8 cellular contexts compared by ENCODE assay signal in the genomic region with DNA sequence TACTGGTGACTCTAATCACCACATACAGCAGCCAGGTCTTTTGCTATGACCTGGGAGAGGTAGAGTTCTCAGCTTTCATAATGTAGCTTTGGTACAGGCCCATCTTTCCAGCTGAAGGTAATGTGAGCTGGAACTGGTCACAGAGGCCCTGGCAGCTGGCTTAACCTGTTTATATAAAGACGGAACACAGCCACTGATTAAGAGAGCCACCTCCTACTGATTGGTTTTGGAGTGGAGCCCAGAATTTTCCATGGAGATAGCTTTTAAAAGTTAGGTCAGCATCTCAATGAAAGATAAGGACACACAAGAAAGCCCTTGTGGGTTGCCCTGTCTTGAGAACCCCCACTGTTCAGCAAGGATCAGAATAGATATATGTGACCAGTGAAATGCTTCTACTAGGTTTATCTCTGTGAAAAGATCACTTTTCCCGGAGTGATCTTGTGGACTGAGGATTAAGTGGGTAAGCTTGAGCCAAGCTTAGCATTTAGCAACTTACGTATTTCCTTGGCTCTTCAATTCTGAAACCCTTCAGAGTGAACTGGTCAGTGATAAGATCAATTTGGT.
DNase-seq lines count a peak whose midpoint lies in the region; ATAC-seq, FAIRE-seq and TF ChIP-seq lines count a peak whose summit lies in the region.

No MANE protein-coding gene starts in this region.

- no peaks in the 10 kb centered on the region for H3K36me3 Mint-ChIP-seq in effector memory CD8-positive, alpha-beta T cell (ENCODE audit: insufficient read depth)

- no peak for TF ChIP-seq RAD21 in H1 (IDR thresholded peaks at IDR 0.05 in 1 of 2, conservative IDR thresholded peaks at IDR 0.05 in 1 of 2; ENCODE audit: low read depth in 2 of 2, low read length in 2 of 2)

- no peak overlapping the region for H3K9ac ChIP-seq in H1 (replicated peaks in 1 of 4; ENCODE audit: extremely low read depth in 1 of 4, low read depth in 3 of 4, low read length in 3 of 4)

- H3K9me3 Mint-ChIP-seq in effector memory CD8-positive, alpha-beta T cell, result no peaks in the 10 kb centered on the region

- H3K4me3 Mint-ChIP-seq in effector memory CD8-positive, alpha-beta T cell, result no peak overlapping the region

- no peak overlapping the region for H2BK120ac ChIP-seq in H1 (replicated peaks; ENCODE audit: low read depth, low read length)

- H2BK12ac ChIP-seq in H1 (ENCODE audit: low read depth, low read length), result no peak overlapping the region

- TF ChIP-seq CTCF in H1 (IDR thresholded peaks at IDR 0.05; ENCODE audit: control extremely low read depth in 1 of 3, insufficient read depth in 1 of 3, low read depth in 1 of 3, low read length in 3 of 3), result no peak
- TF ChIP-seq CTCF in osteoblast (IDR thresholded peaks at IDR 0.05; ENCODE audit: extremely low read depth, low read depth, low read length), result no peak

- no peak overlapping the region for H3K4me3 ChIP-seq in H1 (ENCODE audit: extremely low read depth in 1 of 4, insufficient read depth in 2 of 4, low read depth in 3 of 4, low read length in 4 of 4)
- H3K4me3 ChIP-seq in osteoblast (ENCODE audit: insufficient read depth, low read length), result no peak overlapping the region

- H3K36me3 ChIP-seq in H1 (ENCODE audit: control insufficient read depth in 2 of 4, insufficient read depth in 4 of 4, low read length in 3 of 4) (no peaks in the 10 kb centered on the region), osteoblast (ENCODE audit: insufficient read depth, low read length) (no peaks in the 10 kb centered on the region)

- no peak overlapping the region for H2BK5ac ChIP-seq in H1 (ENCODE audit: low read depth, low read length)

- H3K18ac ChIP-seq in H1 (ENCODE audit: extremely low read depth, low read length), result no peak overlapping the region

- no peaks in the 10 kb centered on the region for H3K27me3 Mint-ChIP-seq in effector memory CD8-positive, alpha-beta T cell

- H3K79me2 ChIP-seq in H1 (ENCODE audit: control insufficient read depth in 1 of 2, insufficient read depth in 2 of 2, low read length in 2 of 2) (no peaks in the 10 kb centered on the region), osteoblast (ENCODE audit: insufficient read depth, low read length) (no peaks in the 10 kb centered on the region)

- FAIRE-seq in H1 (lab: Jason Lieb, UNC), result no peak

- no peak overlapping the region for H4K8ac ChIP-seq in H1 (ENCODE audit: extremely low read depth, insufficient read depth, low read length)

- H3K23ac ChIP-seq in H1 (ENCODE audit: insufficient read length), result no peak overlapping the region

- H3K4me1 Mint-ChIP-seq in effector memory CD8-positive, alpha-beta T cell (ENCODE audit: low read depth in 2 of 2), result peaks cover 0 to 4% of the 10 kb centered on the region in 2 donors

- H2AFZ ChIP-seq in H1 (ENCODE audit: low read length) (peak overlapping the region; percentile 18; the same call in 1 of the 2 replicates), osteoblast (ENCODE audit: low read length) (no peak overlapping the region)

- H3K27ac ChIP-seq in H1 (ENCODE audit: low read depth, low read length) (no peak overlapping the region), osteoblast (ENCODE audit: low read depth, low read length) (peak overlapping the region; percentile 88)

- H2AK5ac ChIP-seq in H1 (ENCODE audit: low read depth, low read length), result no peak overlapping the region

- H4K20me1 ChIP-seq in H1 (replicated peaks in 1 of 2; ENCODE audit: control insufficient read depth in 1 of 2, insufficient read depth in 2 of 2, low read length in 2 of 2) (no peaks in the 10 kb centered on the region), osteoblast (ENCODE audit: insufficient read depth, low read length) (no peaks in the 10 kb centered on the region)

- no peak overlapping the region for H2BK15ac ChIP-seq in H1 (ENCODE audit: low read length)

- ATAC-seq in HG02623 (IDR thresholded peaks at IDR 0.05; ENCODE audit: unreplicated experiment) (no peak), GM18498 (IDR thresholded peaks at IDR 0.05; ENCODE audit: unreplicated experiment) (no peak), HG03175 (IDR thresholded peaks at IDR 0.05; ENCODE audit: unreplicated experiment) (no peak)
- ATAC-seq in effector memory CD8-positive, alpha-beta T cell (replicated peaks), result no peak

- H3K4ac ChIP-seq in H1 (replicated peaks; ENCODE audit: insufficient read length, low read depth, low read length), result no peak overlapping the region

- H3K27ac Mint-ChIP-seq in effector memory CD8-positive, alpha-beta T cell, result no peak overlapping the region

- H4K5ac ChIP-seq in H1 (ENCODE audit: insufficient read length, low read depth, low read length), result no peak overlapping the region

- TF ChIP-seq POLR2A in H1 (IDR thresholded peaks at IDR 0.05; ENCODE audit: control extremely low read depth in 1 of 2, low read depth in 2 of 2, low read length in 2 of 2), result no peak

- H3K27me3 ChIP-seq in H1 (replicated peaks in 1 of 4; ENCODE audit: control insufficient read depth in 3 of 4, extremely low read depth in 1 of 4, insufficient read depth in 3 of 4, low read length in 3 of 4) (peaks cover 0 to 1% (median 0%) of the 10 kb centered on the region in 4 experiments; a peak in 1 of 7 replicates), osteoblast (ENCODE audit: insufficient read depth, low read length) (no peaks in the 10 kb centered on the region)

- H4K91ac ChIP-seq in H1 (replicated peaks; ENCODE audit: insufficient read length, low read length), result no peak overlapping the region

- H3K23me2 ChIP-seq in H1 (ENCODE audit: low read depth, low read length), result no peaks in the 10 kb centered on the region

- H2BK20ac ChIP-seq in H1 (ENCODE audit: low read length), result no peak overlapping the region

- POLR2A ChIA-PET in H1 (lab: Charles Lee; ENCODE audit: partially characterized antibody), result interaction anchor here (1.3 kb wide), 1 partner anchor 213 kb away, joined by 3 read pairs; a partner anchor contains a TSS

- CTCF ChIA-PET in H1 (lab: Charles Lee; ENCODE audit: partially characterized antibody), result interaction anchor here (1.2 kb wide), 1 partner anchor 218 kb away, joined by 3 read pairs; no protein-coding TSS in a partner anchor

- 94% methylated on average over 3 of the region's 3 CpGs; no CpG with 5 or more reads in 1 of the 2 experiments for WGBS in H1 (ENCODE audit: extremely low coverage in 1 of 2, insufficient coverage in 1 of 2, insufficient read length in 1 of 2, insufficient replicate concordance in 2 of 2, low coverage in 1 of 2, low lambda C conversion rate in 2 of 2, missing lambda C conversion rate in 1 of 2), 2 experiments

- H3K9me3 ChIP-seq in H1 (ENCODE audit: insufficient read depth in 2 of 2, low read depth in 1 of 2, low read length in 1 of 2) (no peaks in the 10 kb centered on the region), osteoblast (ENCODE audit: low read depth, low read length) (no peaks in the 10 kb centered on the region)

- no peak overlapping the region for H3K14ac ChIP-seq in H1 (ENCODE audit: insufficient read length)

- no peak for TF ChIP-seq EP300 in H1 (IDR thresholded peaks at IDR 0.05; ENCODE audit: borderline replicate concordance in 1 of 2, low read depth in 2 of 2, low read length in 2 of 2)

- no peak overlapping the region for H3K4me2 ChIP-seq in H1 (ENCODE audit: insufficient read depth in 1 of 2, low read depth in 2 of 2, low read length in 2 of 2)
- H3K4me2 ChIP-seq in osteoblast (ENCODE audit: insufficient read depth, low read length), result peak overlapping the region; percentile 27

- H3K4me1 ChIP-seq in H1 (replicated peaks in 1 of 4; ENCODE audit: control insufficient read depth in 3 of 4, insufficient read depth in 4 of 4, low read length in 3 of 4) (no peaks in the 10 kb centered on the region), osteoblast (ENCODE audit: insufficient read depth, low read length) (peaks cover 26% of the 10 kb centered on the region)

- no peaks in the 10 kb centered on the region for H3K79me1 ChIP-seq in H1 (ENCODE audit: low read depth, low read length)

- DNase-seq in ELF-1 (ENCODE audit: low read depth, low spot score), result peak; percentile 53
- peak; percentile 94 for DNase-seq in NCI-H2196 treated with DMSO at 0.1 percent for 48 hours (lab: John Stamatoyannopoulos, UW; ENCODE audit: unreplicated experiment)
- DNase-seq in H1 (ENCODE audit: low read depth in 1 of 2, low spot score in 2 of 2), result no peak
- DNase-seq in osteoblast (ENCODE audit: insufficient read length, low spot score, missing footprints), result no peak
- no peak for DNase-seq in effector memory CD8-positive, alpha-beta T cell

- H3K56ac ChIP-seq in H1 (replicated peaks; ENCODE audit: insufficient read length, low read depth, low read length), result no peak overlapping the region

TF ChIP-seq in H1, 55 proteins besides CTCF, POLR2A, EP300 and RAD21 (continues in another document):
- no peak for TF ChIP-seq JUN (IDR thresholded peaks at IDR 0.05; ENCODE audit: low read depth, low read length)
- TF ChIP-seq SIN3A (conservative IDR thresholded peaks at IDR 0.05 in 1 of 2, IDR thresholded peaks at IDR 0.05 in 1 of 2; ENCODE audit: low read depth in 1 of 2, low read length in 2 of 2), result no peak
- no peak for TF ChIP-seq POU5F1 (IDR thresholded peaks at IDR 0.05; ENCODE audit: low read depth, low read length)
- no peak for TF ChIP-seq EGR1 (IDR thresholded peaks at IDR 0.05; ENCODE audit: borderline replicate concordance, low read depth, low read length)
- no peak for TF ChIP-seq SP4 (IDR thresholded peaks at IDR 0.05; ENCODE audit: low read length)
- no peak for TF ChIP-seq SRF (IDR thresholded peaks at IDR 0.05; ENCODE audit: low read depth, low read length)
- no peak for TF ChIP-seq SIRT6 (IDR thresholded peaks at IDR 0.05; ENCODE audit: low read length)
- TF ChIP-seq PHF8 (conservative IDR thresholded peaks at IDR 0.05; ENCODE audit: low read depth, low read length), result no peak
- no peak for TF ChIP-seq CEBPB (IDR thresholded peaks at IDR 0.05; ENCODE audit: low read depth, low read length)
- no peak for TF ChIP-seq TAF7 (optimal IDR thresholded peaks at IDR 0.05; ENCODE audit: borderline replicate concordance, low read depth, low read length)
- TF ChIP-seq, protein P1, sequence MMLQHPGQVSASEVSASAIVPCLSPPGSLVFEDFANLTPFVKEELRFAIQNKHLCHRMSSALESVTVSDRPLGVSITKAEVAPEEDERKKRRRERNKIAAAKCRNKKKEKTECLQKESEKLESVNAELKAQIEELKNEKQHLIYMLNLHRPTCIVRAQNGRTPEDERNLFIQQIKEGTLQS (IDR thresholded peaks at IDR 0.05; ENCODE audit: insufficient read depth, low read depth, low read length), result no peak
- no peak for TF ChIP-seq TEAD4 (IDR thresholded peaks at IDR 0.05; ENCODE audit: low read depth, low read length)
- no peak for TF ChIP-seq KDM4A (IDR thresholded peaks at IDR 0.05; ENCODE audit: low read depth, low read length, severe bottlenecking)
- TF ChIP-seq KDM5A (IDR thresholded peaks at IDR 0.05; ENCODE audit: low read length), result no peak
- TF ChIP-seq BCL11A (IDR thresholded peaks at IDR 0.05; ENCODE audit: low read depth in 2 of 2, low read length in 2 of 2), result no peak

Comparison
In these comparisons a context has a peak if more than half of its experiments do, and no peak if none do; other contexts are left out.
1. DNase-seq: peak in ELF-1 (single experiment) and NCI-H2196 treated with DMSO at 0.1 percent for 48 hours (single experiment); none in H1 (0 of 2), osteoblast (single experiment) and effector memory CD8-positive, alpha-beta T cell (0 of 3).